Comparison of ENCODE assay signal across 3 cellular contexts in the genomic region with DNA sequence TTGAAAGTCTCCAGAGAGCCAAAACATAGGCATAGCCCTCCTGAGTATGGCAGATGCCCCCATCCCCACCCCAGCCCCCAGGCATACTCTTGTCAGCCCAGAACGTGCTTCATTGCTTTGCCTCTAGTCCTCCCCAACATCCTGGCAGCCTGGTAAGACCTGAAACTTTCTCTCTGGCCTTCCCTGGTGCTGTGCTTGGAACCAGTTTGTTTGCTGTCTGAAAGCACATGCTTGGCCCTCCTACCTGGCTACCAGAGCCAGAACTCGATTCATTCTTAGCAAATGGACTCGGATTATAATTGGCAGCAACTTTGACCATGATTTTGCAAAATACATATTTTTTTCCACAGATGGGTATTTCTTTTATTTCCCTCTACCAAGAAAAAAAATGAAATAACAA.
"Had no signal": no experiment of that assay in that cellular context is flagged by ENCODE, and none has a peak within 500 bp of the region (broad histone marks: within the 10 kb centered on the region; RNA-seq: fewer than 3 reads in every experiment).

No MANE protein-coding gene starts in this region.

- DNase-seq: GDM1, GF-D8 had no signal

- ATAC-seq: GM12878 had no signal

- H3K4me3 ChIP-seq: GM12878 had no signal
